16 cellular contexts compared by ENCODE assay signal in the genomic region with DNA sequence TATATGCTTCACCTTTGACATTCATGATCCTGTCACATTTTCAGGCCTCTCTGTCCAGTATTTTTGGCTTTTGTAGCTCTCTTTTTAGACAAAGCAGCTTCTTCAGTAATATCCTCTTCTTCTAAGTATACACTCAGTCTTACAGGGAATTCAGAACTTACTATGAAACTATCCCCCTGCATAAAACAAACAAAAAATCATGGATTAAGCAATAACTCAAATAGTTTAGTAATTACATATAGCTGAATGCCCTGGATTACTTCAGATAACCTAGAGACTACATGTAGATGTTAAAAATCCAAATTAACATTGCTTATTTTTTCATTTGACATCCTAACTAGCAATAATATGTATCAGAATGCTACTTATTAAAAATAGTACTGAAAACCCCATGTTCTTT. TPM values are rescaled to one million over a fixed set of nuclear protein-coding genes. Genes with fewer than 3 reads are reported as not detected.
DNase-seq lines count a peak whose midpoint lies in the region; ATAC-seq, FAIRE-seq and TF ChIP-seq lines count a peak whose summit lies in the region.
"Had no signal": no experiment of that assay in that cellular context is flagged by ENCODE, and none has a peak within 500 bp of the region (broad histone marks: within the 10 kb centered on the region; RNA-seq: fewer than 3 reads in every experiment).

No MANE protein-coding gene starts in this region.

- no peaks in the 10 kb centered on the region for H3K27me3 ChIP-seq in CD4-positive, alpha-beta memory T cell (ENCODE audit: insufficient read depth, low read length)
- H3K27me3 ChIP-seq in HUES48 (ENCODE audit: control insufficient read depth, insufficient read depth, low read length) = no peaks in the 10 kb centered on the region
- H3K27me3 ChIP-seq: brain microvascular endothelial cell had no signal

- intact Hi-C loops in CD4-positive, alpha-beta memory T cell (cut with micrococcal nuclease) = no loop called here

- H3K4me3 ChIP-seq in CD4-positive, alpha-beta memory T cell (ENCODE audit: low read length in 2 of 2) = no peak overlapping the region
- H3K4me3 ChIP-seq in HUES48 (ENCODE audit: low read depth, low read length) (no peak overlapping the region), mesodermal cell (ENCODE audit: extremely low read depth, insufficient read depth, low read length, poor library complexity, severe bottlenecking) (no peak overlapping the region)

- CTCF ChIA-PET in CD4-positive, alpha-beta memory T cell (lab: Charles Lee; ENCODE audit: partially characterized antibody) = no interaction called here

- POLR2A ChIA-PET in CD4-positive, alpha-beta memory T cell (lab: Charles Lee; ENCODE audit: partially characterized antibody) = interaction anchor here (0.8 to 8.2 kb wide), 4 partner anchors 8 to 75 kb away, joined by 3 to 115 read pairs (median 23); partner anchors contain the start of genes CEP295 and MED17

- H3K27ac Mint-ChIP-seq in CD4-positive, alpha-beta memory T cell = peak overlapping the region; percentile 48 to 99 (median 73)
- H3K27ac Mint-ChIP-seq in activated naive CD8-positive, alpha-beta T cell treated with anti-CD3 and anti-CD28 coated beads for 36 hours = peak overlapping the region; percentile 76

- H3K9me3 ChIP-seq in CD4-positive, alpha-beta memory T cell (ENCODE audit: control insufficient read depth in 1 of 2, low read length in 2 of 2) = no peaks in the 10 kb centered on the region
- H3K9me3 ChIP-seq in HUES48 (ENCODE audit: control insufficient read depth, insufficient read depth, low read length) (no peaks in the 10 kb centered on the region), mesodermal cell (ENCODE audit: control insufficient read depth, low read length) (no peaks in the 10 kb centered on the region)

- peaks cover 53 to 92% (median 66%) of the 10 kb centered on the region in 4 donors for H3K4me1 Mint-ChIP-seq in CD4-positive, alpha-beta memory T cell
- H3K4me1 Mint-ChIP-seq in activated naive CD8-positive, alpha-beta T cell treated with anti-CD3 and anti-CD28 coated beads for 36 hours = peaks cover 55% of the 10 kb centered on the region

- no peaks in the 10 kb centered on the region for H3K9me3 Mint-ChIP-seq in CD4-positive, alpha-beta memory T cell
- H3K9me3 Mint-ChIP-seq in activated naive CD8-positive, alpha-beta T cell treated with anti-CD3 and anti-CD28 coated beads for 36 hours = no peaks in the 10 kb centered on the region

- no peaks in the 10 kb centered on the region for H3K27me3 Mint-ChIP-seq in CD4-positive, alpha-beta memory T cell
- peaks cover 8% of the 10 kb centered on the region for H3K27me3 Mint-ChIP-seq in activated naive CD8-positive, alpha-beta T cell treated with anti-CD3 and anti-CD28 coated beads for 36 hours

- no peak for DNase-seq in CD4-positive, alpha-beta memory T cell
- DNase-seq in activated naive CD8-positive, alpha-beta T cell treated with anti-CD3 and anti-CD28 coated beads for 36 hours = no peak
- DNase-seq in mesenteric fat pad (ENCODE audit: low spot score) (no peak), T-helper 9 cell (no peak), D721Med (ENCODE audit: insufficient read length, low spot score) (no peak)
- DNase-seq: activated CD4-positive, alpha-beta T cell treated with anti-CD3 and anti-CD28 coated beads, Interleukin-2, amount 50 U/mL, for 4 hours; brain microvascular endothelial cell; DMS 273 treated with DMSO at 0.1 percent for 48 hours; kidney glomerular epithelial cell; NCI-H1105 treated with DMSO at 0.1 percent for 48 hours; NCI-H774; stimulated activated CD8-positive, alpha-beta memory T cell treated with anti-CD3 and anti-CD28 coated beads, Interleukin-4, amount 100 ng/mL, for 48 hours had no signal

- no peak for ATAC-seq in HG03196 (IDR thresholded peaks at IDR 0.05; ENCODE audit: unreplicated experiment)
- ATAC-seq: esophagus mucosa had no signal

- H3K4me3 Mint-ChIP-seq in CD4-positive, alpha-beta memory T cell = peak overlapping the region in 4 of 8 donors; percentile 2 to 70 (median 20)
- H3K4me3 Mint-ChIP-seq in activated naive CD8-positive, alpha-beta T cell treated with anti-CD3 and anti-CD28 coated beads for 36 hours = peak overlapping the region; percentile 72

- FAIRE-seq in D721Med (lab: Jason Lieb, UNC) = no peak

- peaks cover 57 to 92% of the 10 kb centered on the region in 2 donors for H3K36me3 Mint-ChIP-seq in CD4-positive, alpha-beta memory T cell
- H3K36me3 Mint-ChIP-seq in activated naive CD8-positive, alpha-beta T cell treated with anti-CD3 and anti-CD28 coated beads for 36 hours = peaks cover 83% of the 10 kb centered on the region

- H3K36me3 ChIP-seq in CD4-positive, alpha-beta memory T cell (ENCODE audit: insufficient read depth, low read length) = peaks cover 67% of the 10 kb centered on the region
- H3K36me3 ChIP-seq in HUES48 (ENCODE audit: control insufficient read depth, insufficient read depth, low read length) = peaks cover 94% of the 10 kb centered on the region
- peaks cover 79% of the 10 kb centered on the region for H3K36me3 ChIP-seq in mesodermal cell (ENCODE audit: control insufficient read depth, insufficient read depth, low read length)

- no peak for TF ChIP-seq CTCF in D721Med (IDR thresholded peaks at IDR 0.05; ENCODE audit: insufficient read depth, missing control alignments)

- H3K9ac ChIP-seq in HUES48 (ENCODE audit: low read depth, low read length) = no peak overlapping the region

- peaks cover 81% of the 10 kb centered on the region for H3K4me1 ChIP-seq in CD4-positive, alpha-beta memory T cell (ENCODE audit: insufficient read depth, low read length)
- peaks cover 15% of the 10 kb centered on the region for H3K4me1 ChIP-seq in HUES48 (ENCODE audit: control insufficient read depth, insufficient read depth, low read length)
- H3K4me1 ChIP-seq in mesodermal cell (ENCODE audit: control insufficient read depth, insufficient read depth, low read length, poor library complexity, severe bottlenecking) = peaks cover 8% of the 10 kb centered on the region

- H3K27ac ChIP-seq in CD4-positive, alpha-beta memory T cell (ENCODE audit: low read depth, low read length) = no peak overlapping the region
- peak overlapping the region; percentile 23 for H3K27ac ChIP-seq in HUES48 (ENCODE audit: low read depth, low read length)
- peak overlapping the region; percentile 44 for H3K27ac ChIP-seq in mesodermal cell (ENCODE audit: low read depth, low read length, severe bottlenecking)
- H3K27ac ChIP-seq: brain microvascular endothelial cell had no signal

RNA-seq across cellular contexts. Expression of gene TAF1D, which starts 5.2 kb away (rescaled TPM):
- total RNA-seq in CD4-positive, alpha-beta memory T cell = 100 to 1,000 TPM; 198 to 199 TPM
- polyA plus RNA-seq in CD4-positive, alpha-beta memory T cell = 10 to 100 TPM; 17.4 to 29.8 TPM
- 100 to 1,000 TPM; 314 to 324 TPM for total RNA-seq in activated naive CD8-positive, alpha-beta T cell treated with anti-CD3 and anti-CD28 coated beads for 36 hours
- polyA plus RNA-seq in mesodermal cell (2013, experiment 1 of 2) = 184 TPM
- 268 TPM for polyA plus RNA-seq in mesodermal cell (2013, experiment 2 of 2)
- 117 TPM for total RNA-seq in mesenteric fat pad

RNA-seq across cellular contexts. Expression of gene C11orf54, which starts 5.3 kb away (rescaled TPM):
- total RNA-seq in CD4-positive, alpha-beta memory T cell = 10 to 100 TPM; 31.2 to 36.4 TPM
- polyA plus RNA-seq in CD4-positive, alpha-beta memory T cell = 10 to 100 TPM; 13.0 to 17.4 TPM
- 10 to 100 TPM; 12.7 to 14.5 TPM for total RNA-seq in activated naive CD8-positive, alpha-beta T cell treated with anti-CD3 and anti-CD28 coated beads for 36 hours
- 23.9 TPM for polyA plus RNA-seq in mesodermal cell (2013, experiment 1 of 2)
- polyA plus RNA-seq in mesodermal cell (2013, experiment 2 of 2) = 27.6 TPM
- 21.1 TPM for total RNA-seq in mesenteric fat pad

RNA-seq across cellular contexts. Expression of gene MED17, which starts 48.0 kb away (rescaled TPM):
- total RNA-seq in CD4-positive, alpha-beta memory T cell = 10 to 100 TPM; 73.2 to 78.5 TPM
- 10 to 100 TPM; 11.3 to 30.8 TPM for polyA plus RNA-seq in CD4-positive, alpha-beta memory T cell
- total RNA-seq in activated naive CD8-positive, alpha-beta T cell treated with anti-CD3 and anti-CD28 coated beads for 36 hours = 10 to 100 TPM; 30.8 to 33.2 TPM
- polyA plus RNA-seq in mesodermal cell (2013, experiment 1 of 2) = 28.0 TPM
- 27.1 TPM for polyA plus RNA-seq in mesodermal cell (2013, experiment 2 of 2)
- 24.7 TPM for total RNA-seq in mesenteric fat pad
